Comparison of ENCODE assay signal across 13 cellular contexts in the genomic region with DNA sequence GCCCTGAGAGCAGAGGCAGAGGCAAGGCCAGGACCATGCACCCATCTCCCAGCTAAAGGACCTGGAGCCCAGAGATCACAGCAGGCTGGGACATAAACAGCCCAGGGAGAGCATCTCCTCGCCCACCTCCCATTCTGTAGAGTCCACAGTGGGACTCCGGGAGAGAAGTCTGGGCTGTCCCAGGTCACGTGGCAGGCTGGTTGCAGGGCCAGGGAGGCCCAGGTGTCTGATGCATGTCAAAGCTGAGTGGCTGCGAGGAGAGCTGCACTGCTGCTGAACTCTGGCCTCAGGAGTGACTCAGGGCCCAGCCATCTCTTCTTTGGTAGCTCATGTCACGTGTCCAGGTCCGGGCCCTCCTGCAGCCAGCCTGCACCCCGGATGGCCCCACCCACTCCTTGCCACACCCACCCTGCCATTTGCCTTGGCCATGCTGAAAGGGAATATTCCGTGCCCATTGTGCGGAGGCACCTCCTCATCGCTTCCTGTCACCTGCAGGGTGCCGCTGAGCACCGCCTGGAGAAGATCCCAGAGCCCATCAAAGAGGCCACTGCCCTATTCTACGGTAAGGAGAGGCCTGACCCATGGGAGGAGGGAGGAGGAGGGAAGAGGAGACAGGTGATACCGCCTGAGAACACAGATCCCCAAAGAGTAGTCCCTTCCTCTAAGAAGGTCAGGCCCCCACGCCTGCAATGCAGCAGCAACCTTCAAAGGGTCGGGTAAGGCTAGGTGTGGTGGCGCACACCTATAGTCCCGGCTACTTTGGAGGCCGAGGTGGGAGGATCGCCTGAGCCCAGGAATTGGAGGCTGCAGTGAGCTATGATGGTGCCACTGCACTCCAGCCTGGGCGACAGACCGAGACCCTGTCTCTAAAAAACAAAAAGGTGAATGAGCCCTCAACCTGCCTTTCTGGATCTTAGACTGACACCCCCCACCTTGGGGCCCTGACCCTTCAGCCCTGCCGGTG. TPM values are rescaled to one million over a fixed set of nuclear protein-coding genes. Genes with fewer than 3 reads are reported as not detected.
A peak's percentile ranks its signal among the peaks of the same experiment; 100 is the strongest.
DNase-seq lines count a peak whose midpoint lies in the region; ATAC-seq and TF ChIP-seq lines count a peak whose summit lies in the region.
"Had no signal": no experiment of that assay in that cellular context is flagged by ENCODE, and none has a peak within 500 bp of the region (broad histone marks: within the 10 kb centered on the region; RNA-seq: fewer than 3 reads in every experiment).

No MANE protein-coding gene starts in this region.

- TF ChIP-seq CTCF in omental fat pad (IDR thresholded peaks at IDR 0.05), result no peak

- peak; percentile 47 for DNase-seq in COLO668 (lab: John Stamatoyannopoulos, UW; ENCODE audit: unreplicated experiment)
- DNase-seq in HuH-7 (ENCODE audit: low spot score), result peak; percentile 78
- peak; percentile 67 to 85 for DNase-seq in SW 1271 (lab: John Stamatoyannopoulos, UW)
- DNase-seq in iris pigment epithelial cell (ENCODE audit: low read depth), result peak; percentile 91
- DNase-seq in omental fat pad (ENCODE audit: low spot score), result no peak
- DNase-seq in cerebellar cortex (ENCODE audit: low spot score), result no peak
- DNase-seq in NCI-H2227 treated with DMSO at 0.1 percent for 48 hours (lab: John Stamatoyannopoulos, UW), result no peak
- DNase-seq: activated CD8-positive, alpha-beta memory T cell treated with anti-CD3 and anti-CD28 coated beads for 24 hours; foreskin melanocyte; midbrain; NCI-H1694 treated with DMSO at 0.1 percent for 48 hours; stimulated activated CD8-positive, alpha-beta memory T cell treated with anti-CD3 and anti-CD28 coated beads, Interleukin-4, amount 100 ng/mL, for 48 hours had no signal

- ATAC-seq in omental fat pad (ENCODE audit: low FRiP score) (no peak), HG03460 (IDR thresholded peaks at IDR 0.05; ENCODE audit: unreplicated experiment) (no peak)

RNA-seq across cellular contexts. Expression of a gene that starts 12.6 kb away (rescaled TPM):
- 10 to 100 TPM in 1 of 4 donors, 1 to 10 TPM in 3; 2.8 to 21.3 (median 6.3) TPM for total RNA-seq in omental fat pad

Comparison
In these comparisons a context has a peak if more than half of its experiments do, and no peak if none do; other contexts are left out.
1. DNase-seq: peak in COLO668 (single experiment), HuH-7 (single experiment), SW 1271 (2 of 2) and iris pigment epithelial cell (single experiment); none in omental fat pad (single experiment), cerebellar cortex (single experiment) and NCI-H2227 treated with DMSO at 0.1 percent for 48 hours (single experiment).